1 cellular context compared by ENCODE assay signal in the genomic region with DNA sequence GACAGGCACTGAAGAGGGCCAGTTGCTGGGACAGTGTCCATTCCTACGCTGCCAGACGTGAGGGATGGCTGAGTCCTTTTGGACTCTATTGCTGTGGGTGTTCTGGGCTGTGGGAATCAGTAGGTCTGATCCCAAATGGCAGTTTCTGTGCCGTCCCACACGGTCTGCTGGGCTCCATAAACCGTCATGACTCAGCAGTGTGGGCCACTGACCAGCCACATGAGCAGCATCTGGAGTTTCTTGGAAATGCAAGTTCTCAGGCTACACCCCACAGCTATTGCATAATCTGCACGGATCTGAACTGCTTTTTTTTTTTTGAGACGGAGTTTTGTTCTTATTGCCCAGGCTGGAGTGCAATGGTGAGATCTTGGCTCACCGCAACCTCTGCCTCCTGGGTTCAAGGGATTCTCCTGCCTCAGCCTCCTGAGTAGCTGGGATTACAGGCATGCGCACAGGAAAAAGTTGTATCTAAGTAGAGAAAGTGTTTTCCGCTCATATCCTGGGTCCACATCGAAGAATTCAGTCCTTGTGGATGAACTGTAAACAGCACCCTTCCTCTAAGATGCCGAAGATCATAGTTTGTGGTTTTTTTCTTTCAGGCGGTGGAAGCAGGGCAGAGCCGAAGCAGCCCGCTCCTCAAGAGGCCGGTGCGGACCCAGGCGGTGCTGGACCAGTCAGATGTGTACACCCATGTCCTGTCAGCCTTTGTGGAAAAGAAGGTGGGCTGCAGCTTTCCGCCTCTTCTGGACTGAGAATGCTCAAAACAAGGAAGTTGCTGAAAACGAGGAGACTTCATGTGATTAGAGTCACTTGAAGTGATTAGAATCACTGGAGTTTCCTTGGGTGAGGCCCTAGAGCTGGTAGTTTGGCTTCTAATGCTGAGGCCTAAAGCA.
TF ChIP-seq lines count a peak whose summit lies in the region.

No MANE protein-coding gene starts in this region.

TF ChIP-seq in K562, 482 proteins besides CTCF, POLR2A, EP300 and RAD21 (continued from another document and continues in another):
- TF ChIP-seq, protein P1, sequence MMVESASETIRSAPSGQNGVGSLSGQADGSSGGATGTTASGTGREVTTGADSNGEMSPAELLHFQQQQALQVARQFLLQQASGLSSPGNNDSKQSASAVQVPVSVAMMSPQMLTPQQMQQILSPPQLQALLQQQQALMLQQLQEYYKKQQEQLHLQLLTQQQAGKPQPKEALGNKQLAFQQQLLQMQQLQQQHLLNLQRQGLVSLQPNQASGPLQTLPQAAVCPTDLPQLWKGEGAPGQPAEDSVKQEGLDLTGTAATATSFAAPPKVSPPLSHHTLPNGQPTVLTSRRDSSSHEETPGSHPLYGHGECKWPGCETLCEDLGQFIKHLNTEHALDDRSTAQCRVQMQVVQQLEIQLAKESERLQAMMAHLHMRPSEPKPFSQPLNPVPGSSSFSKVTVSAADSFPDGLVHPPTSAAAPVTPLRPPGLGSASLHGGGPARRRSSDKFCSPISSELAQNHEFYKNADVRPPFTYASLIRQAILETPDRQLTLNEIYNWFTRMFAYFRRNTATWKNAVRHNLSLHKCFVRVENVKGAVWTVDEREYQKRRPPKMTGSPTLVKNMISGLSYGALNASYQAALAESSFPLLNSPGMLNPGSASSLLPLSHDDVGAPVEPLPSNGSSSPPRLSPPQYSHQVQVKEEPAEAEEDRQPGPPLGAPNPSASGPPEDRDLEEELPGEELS (CRISPR knock-in tag; IDR thresholded peaks at IDR 0.05; ENCODE audit: borderline replicate concordance): no peak
- TF ChIP-seq BHLHE40 (IDR thresholded peaks at IDR 0.05; ENCODE audit: low read length) (peak; percentile 75), BRD9 (IDR thresholded peaks at IDR 0.05; ENCODE audit: low read depth, partially characterized antibody) (peak; percentile 85), HEY1 (CRISPR knock-in tag; IDR thresholded peaks at IDR 0.05; ENCODE audit: borderline replicate concordance) (no peak), KAT8 (IDR thresholded peaks at IDR 0.05; ENCODE audit: low read depth) (no peak), DPF2 (IDR thresholded peaks at IDR 0.05) (peak; percentile 94), XRCC4 (IDR thresholded peaks at IDR 0.05; ENCODE audit: extremely low read depth, insufficient read depth, insufficient read length) (no peak), SMAD1 (IDR thresholded peaks at IDR 0.05; ENCODE audit: low read depth, low read length, partially characterized antibody) (peak; percentile 92), EP400 (IDR thresholded peaks at IDR 0.05) (peak; percentile 87), ZBTB17 (CRISPR knock-in tag; IDR thresholded peaks at IDR 0.05) (no peak; the same call in 1 of the 2 replicates), SRSF9 (IDR thresholded peaks at IDR 0.05; ENCODE audit: borderline replicate concordance, low read depth, low read length) (no peak), FOXM1 (IDR thresholded peaks at IDR 0.05; ENCODE audit: low read depth) (no peak), FOXM1 (CRISPR knock-in tag; IDR thresholded peaks at IDR 0.05; ENCODE audit: low read depth) (no peak), NUFIP1 (IDR thresholded peaks at IDR 0.05; ENCODE audit: partially characterized antibody) (no peak), SREBF2 (CRISPR knock-in tag; IDR thresholded peaks at IDR 0.05) (no peak), CREB1 (IDR thresholded peaks at IDR 0.05) (no peak), CREB1 (CRISPR knock-in tag; IDR thresholded peaks at IDR 0.05) (peak; percentile 20; the same call in 1 of the 2 replicates), CAMTA2 (CRISPR knock-in tag; conservative IDR thresholded peaks at IDR 0.05) (no peak), GATAD2B (IDR thresholded peaks at IDR 0.05; ENCODE audit: borderline replicate concordance) (0 out of 2 replicates have a peak, but pooled peaks have one; percentile 32), CSDE1 (IDR thresholded peaks at IDR 0.05) (no peak), ZNF668 (CRISPR knock-in tag; IDR thresholded peaks at IDR 0.05) (no peak), JUNB (CRISPR knock-in tag; conservative IDR thresholded peaks at IDR 0.05) (peak; percentile 32; the same call in 1 of the 2 replicates), NR2C1 (IDR thresholded peaks at IDR 0.05) (0 out of 2 replicates have a peak, but pooled peaks have one; percentile 5), NR2C1 (tag; IDR thresholded peaks at IDR 0.05) (no peak), FOS (IDR thresholded peaks at IDR 0.05; ENCODE audit: extremely low read depth, insufficient read length) (no peak), DIDO1 (tag; IDR thresholded peaks at IDR 0.05; ENCODE audit: low read depth) (no peak; the same call in 1 of the 2 replicates), CXXC5 (CRISPR knock-in tag; IDR thresholded peaks at IDR 0.05) (peak; percentile 81), NCOA4 (IDR thresholded peaks at IDR 0.05; ENCODE audit: partially characterized antibody) (no peak), ZNF408 (CRISPR knock-in tag; IDR thresholded peaks at IDR 0.05; ENCODE audit: low read depth) (no peak), STAT5B (CRISPR knock-in tag; IDR thresholded peaks at IDR 0.05) (no peak), KLF1 (tag; IDR thresholded peaks at IDR 0.05) (no peak), POLR2AphosphoS2 (IDR thresholded peaks at IDR 0.05; ENCODE audit: low read length) (peak; percentile 69; the same call in 1 of the 2 replicates), ZSCAN32 (CRISPR knock-in tag; IDR thresholded peaks at IDR 0.05) (no peak), ETV6 (IDR thresholded peaks at IDR 0.05; ENCODE audit: borderline replicate concordance in 1 of 2, low read depth in 2 of 2, low read length in 1 of 2) (no peak), ETV6 (CRISPR knock-in tag; IDR thresholded peaks at IDR 0.05; ENCODE audit: borderline replicate concordance) (no peak), GABPA (tag; conservative IDR thresholded peaks at IDR 0.05; ENCODE audit: low read depth) (no peak), ZFX (CRISPR knock-in tag; IDR thresholded peaks at IDR 0.05) (peak; percentile 33), NONO (IDR thresholded peaks at IDR 0.05; ENCODE audit: low read depth in 2 of 2, low read length in 1 of 2) (0 out of 4 replicates have a peak, but pooled peaks of 1 of the 2 experiments have one; percentile 69), CBX3 (IDR thresholded peaks at IDR 0.05; ENCODE audit: borderline replicate concordance in 1 of 2, low read length in 2 of 2) (peak in 1 of 2 experiments; percentile 75; a peak in 1 of 3 replicates), DDX20 (tag; IDR thresholded peaks at IDR 0.05; ENCODE audit: low read depth) (no peak), HIVEP1 (CRISPR knock-in tag; IDR thresholded peaks at IDR 0.05) (no peak), TSC22D4 (tag; IDR thresholded peaks at IDR 0.05) (no peak), HDAC8 (tag; IDR thresholded peaks at IDR 0.05) (no peak), PTBP1 (IDR thresholded peaks at IDR 0.05; ENCODE audit: low read depth, low read length) (no peak), SIX5 (IDR thresholded peaks at IDR 0.05; ENCODE audit: borderline replicate concordance in 1 of 2, insufficient read depth in 1 of 2, low read depth in 1 of 2, low read length in 2 of 2) (no peak), PRMT5 (CRISPR knock-in tag; IDR thresholded peaks at IDR 0.05) (no peak), ZNF140 (CRISPR knock-in tag; IDR thresholded peaks at IDR 0.05) (no peak), MYNN (IDR thresholded peaks at IDR 0.05) (peak; percentile 70; the same call in 1 of the 2 replicates), MYNN (CRISPR knock-in tag; IDR thresholded peaks at IDR 0.05) (no peak)
- TF ChIP-seq, protein P2, sequence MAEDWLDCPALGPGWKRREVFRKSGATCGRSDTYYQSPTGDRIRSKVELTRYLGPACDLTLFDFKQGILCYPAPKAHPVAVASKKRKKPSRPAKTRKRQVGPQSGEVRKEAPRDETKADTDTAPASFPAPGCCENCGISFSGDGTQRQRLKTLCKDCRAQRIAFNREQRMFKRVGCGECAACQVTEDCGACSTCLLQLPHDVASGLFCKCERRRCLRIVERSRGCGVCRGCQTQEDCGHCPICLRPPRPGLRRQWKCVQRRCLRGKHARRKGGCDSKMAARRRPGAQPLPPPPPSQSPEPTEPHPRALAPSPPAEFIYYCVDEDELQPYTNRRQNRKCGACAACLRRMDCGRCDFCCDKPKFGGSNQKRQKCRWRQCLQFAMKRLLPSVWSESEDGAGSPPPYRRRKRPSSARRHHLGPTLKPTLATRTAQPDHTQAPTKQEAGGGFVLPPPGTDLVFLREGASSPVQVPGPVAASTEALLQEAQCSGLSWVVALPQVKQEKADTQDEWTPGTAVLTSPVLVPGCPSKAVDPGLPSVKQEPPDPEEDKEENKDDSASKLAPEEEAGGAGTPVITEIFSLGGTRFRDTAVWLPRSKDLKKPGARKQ (CRISPR knock-in tag; IDR thresholded peaks at IDR 0.05): peak; percentile 86
- TF ChIP-seq, protein P3, sequence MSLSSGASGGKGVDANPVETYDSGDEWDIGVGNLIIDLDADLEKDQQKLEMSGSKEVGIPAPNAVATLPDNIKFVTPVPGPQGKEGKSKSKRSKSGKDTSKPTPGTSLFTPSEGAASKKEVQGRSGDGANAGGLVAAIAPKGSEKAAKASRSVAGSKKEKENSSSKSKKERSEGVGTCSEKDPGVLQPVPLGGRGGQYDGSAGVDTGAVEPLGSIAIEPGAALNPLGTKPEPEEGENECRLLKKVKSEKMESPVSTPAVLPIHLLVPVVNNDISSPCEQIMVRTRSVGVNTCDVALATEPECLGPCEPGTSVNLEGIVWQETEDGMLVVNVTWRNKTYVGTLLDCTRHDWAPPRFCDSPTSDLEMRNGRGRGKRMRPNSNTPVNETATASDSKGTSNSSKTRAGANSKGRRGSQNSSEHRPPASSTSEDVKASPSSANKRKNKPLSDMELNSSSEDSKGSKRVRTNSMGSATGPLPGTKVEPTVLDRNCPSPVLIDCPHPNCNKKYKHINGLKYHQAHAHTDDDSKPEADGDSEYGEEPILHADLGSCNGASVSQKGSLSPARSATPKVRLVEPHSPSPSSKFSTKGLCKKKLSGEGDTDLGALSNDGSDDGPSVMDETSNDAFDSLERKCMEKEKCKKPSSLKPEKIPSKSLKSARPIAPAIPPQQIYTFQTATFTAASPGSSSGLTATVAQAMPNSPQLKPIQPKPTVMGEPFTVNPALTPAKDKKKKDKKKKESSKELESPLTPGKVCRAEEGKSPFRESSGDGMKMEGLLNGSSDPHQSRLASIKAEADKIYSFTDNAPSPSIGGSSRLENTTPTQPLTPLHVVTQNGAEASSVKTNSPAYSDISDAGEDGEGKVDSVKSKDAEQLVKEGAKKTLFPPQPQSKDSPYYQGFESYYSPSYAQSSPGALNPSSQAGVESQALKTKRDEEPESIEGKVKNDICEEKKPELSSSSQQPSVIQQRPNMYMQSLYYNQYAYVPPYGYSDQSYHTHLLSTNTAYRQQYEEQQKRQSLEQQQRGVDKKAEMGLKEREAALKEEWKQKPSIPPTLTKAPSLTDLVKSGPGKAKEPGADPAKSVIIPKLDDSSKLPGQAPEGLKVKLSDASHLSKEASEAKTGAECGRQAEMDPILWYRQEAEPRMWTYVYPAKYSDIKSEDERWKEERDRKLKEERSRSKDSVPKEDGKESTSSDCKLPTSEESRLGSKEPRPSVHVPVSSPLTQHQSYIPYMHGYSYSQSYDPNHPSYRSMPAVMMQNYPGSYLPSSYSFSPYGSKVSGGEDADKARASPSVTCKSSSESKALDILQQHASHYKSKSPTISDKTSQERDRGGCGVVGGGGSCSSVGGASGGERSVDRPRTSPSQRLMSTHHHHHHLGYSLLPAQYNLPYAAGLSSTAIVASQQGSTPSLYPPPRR (CRISPR knock-in tag; IDR thresholded peaks at IDR 0.05; ENCODE audit: borderline replicate concordance): no peak
- TF ChIP-seq, protein P4, sequence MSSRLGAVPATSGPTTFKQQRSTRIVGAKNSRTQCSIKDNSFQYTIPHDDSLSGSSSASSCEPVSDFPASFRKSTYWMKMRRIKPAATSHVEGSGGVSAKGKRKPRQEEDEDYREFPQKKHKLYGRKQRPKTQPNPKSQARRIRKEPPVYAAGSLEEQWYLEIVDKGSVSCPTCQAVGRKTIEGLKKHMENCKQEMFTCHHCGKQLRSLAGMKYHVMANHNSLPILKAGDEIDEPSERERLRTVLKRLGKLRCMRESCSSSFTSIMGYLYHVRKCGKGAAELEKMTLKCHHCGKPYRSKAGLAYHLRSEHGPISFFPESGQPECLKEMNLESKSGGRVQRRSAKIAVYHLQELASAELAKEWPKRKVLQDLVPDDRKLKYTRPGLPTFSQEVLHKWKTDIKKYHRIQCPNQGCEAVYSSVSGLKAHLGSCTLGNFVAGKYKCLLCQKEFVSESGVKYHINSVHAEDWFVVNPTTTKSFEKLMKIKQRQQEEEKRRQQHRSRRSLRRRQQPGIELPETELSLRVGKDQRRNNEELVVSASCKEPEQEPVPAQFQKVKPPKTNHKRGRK (tag; IDR thresholded peaks at IDR 0.05): no peak
- TF ChIP-seq, protein P5, sequence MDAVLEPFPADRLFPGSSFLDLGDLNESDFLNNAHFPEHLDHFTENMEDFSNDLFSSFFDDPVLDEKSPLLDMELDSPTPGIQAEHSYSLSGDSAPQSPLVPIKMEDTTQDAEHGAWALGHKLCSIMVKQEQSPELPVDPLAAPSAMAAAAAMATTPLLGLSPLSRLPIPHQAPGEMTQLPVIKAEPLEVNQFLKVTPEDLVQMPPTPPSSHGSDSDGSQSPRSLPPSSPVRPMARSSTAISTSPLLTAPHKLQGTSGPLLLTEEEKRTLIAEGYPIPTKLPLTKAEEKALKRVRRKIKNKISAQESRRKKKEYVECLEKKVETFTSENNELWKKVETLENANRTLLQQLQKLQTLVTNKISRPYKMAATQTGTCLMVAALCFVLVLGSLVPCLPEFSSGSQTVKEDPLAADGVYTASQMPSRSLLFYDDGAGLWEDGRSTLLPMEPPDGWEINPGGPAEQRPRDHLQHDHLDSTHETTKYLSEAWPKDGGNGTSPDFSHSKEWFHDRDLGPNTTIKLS (IDR thresholded peaks at IDR 0.05; ENCODE audit: borderline replicate concordance, low read depth): peak; percentile 76; the same call in 1 of the 2 replicates
- TF ChIP-seq, protein P6, sequence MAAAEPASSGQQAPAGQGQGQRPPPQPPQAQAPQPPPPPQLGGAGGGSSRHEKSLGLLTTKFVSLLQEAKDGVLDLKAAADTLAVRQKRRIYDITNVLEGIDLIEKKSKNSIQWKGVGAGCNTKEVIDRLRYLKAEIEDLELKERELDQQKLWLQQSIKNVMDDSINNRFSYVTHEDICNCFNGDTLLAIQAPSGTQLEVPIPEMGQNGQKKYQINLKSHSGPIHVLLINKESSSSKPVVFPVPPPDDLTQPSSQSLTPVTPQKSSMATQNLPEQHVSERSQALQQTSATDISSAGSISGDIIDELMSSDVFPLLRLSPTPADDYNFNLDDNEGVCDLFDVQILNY (CRISPR knock-in tag; IDR thresholded peaks at IDR 0.05): no peak
- TF ChIP-seq, protein P7, sequence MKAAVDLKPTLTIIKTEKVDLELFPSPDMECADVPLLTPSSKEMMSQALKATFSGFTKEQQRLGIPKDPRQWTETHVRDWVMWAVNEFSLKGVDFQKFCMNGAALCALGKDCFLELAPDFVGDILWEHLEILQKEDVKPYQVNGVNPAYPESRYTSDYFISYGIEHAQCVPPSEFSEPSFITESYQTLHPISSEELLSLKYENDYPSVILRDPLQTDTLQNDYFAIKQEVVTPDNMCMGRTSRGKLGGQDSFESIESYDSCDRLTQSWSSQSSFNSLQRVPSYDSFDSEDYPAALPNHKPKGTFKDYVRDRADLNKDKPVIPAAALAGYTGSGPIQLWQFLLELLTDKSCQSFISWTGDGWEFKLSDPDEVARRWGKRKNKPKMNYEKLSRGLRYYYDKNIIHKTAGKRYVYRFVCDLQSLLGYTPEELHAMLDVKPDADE (conservative IDR thresholded peaks at IDR 0.05; ENCODE audit: control insufficient read depth, low read depth, low read length): no peak
